1 cellular context compared by ENCODE assay signal in the genomic region with DNA sequence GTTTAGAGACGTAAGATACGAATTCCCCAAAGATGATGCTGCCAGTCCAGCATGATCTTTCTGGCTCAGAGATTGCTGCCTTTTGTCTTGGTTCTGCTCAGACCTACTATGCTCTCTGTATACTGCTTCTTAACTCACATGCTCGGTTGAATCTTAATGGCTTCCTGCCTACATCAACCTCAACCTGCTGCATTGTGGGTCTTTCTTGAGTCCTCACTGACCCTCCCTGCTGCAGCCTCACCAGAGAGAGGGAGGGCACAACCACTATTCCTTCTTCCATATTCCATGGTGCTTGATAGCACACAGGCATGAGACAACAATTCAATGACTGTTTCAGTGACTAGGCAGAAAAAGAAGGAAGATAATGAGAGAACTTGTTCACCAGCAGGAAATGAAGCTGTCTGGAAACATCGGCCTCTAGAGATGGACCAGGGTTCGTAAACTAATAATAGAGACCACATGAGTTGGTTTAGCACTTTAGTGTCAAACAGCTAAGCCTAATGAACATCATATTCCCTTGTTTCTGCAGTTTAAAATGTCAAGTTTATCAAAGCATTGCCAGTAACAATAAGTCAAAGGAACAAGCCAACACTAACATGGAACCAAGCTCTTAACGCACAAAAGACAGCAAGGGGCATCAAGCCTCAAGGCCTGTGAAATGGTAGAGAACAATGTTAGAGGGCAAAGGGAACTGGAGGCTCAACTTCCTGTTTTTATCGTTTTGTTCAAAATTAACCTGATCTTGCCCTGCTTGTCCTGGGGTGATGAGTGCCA.
TF ChIP-seq lines count a peak whose summit lies in the region.

No MANE protein-coding gene starts in this region.

TF ChIP-seq in K562, 482 proteins besides CTCF, POLR2A, EP300 and RAD21 (continued from another document):
- TF ChIP-seq, protein P1, sequence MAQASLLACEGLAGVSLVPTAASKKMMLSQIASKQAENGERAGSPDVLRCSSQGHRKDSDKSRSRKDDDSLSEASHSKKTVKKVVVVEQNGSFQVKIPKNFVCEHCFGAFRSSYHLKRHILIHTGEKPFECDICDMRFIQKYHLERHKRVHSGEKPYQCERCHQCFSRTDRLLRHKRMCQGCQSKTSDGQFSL (CRISPR knock-in tag; IDR thresholded peaks at IDR 0.05): no peak
- TF ChIP-seq, protein P1 (tag; IDR thresholded peaks at IDR 0.05): peak in 1 of 2 experiments; percentile 71; a peak in 2 of 4 replicates
- TF ChIP-seq ZNF436 (CRISPR knock-in tag; IDR thresholded peaks at IDR 0.05) (no peak), SREBF1 (IDR thresholded peaks at IDR 0.05; ENCODE audit: borderline replicate concordance, low read depth, low read length) (no peak), DMBX1 (CRISPR knock-in tag; IDR thresholded peaks at IDR 0.05; ENCODE audit: borderline replicate concordance) (0 out of 2 replicates have a peak, but pooled peaks have one; percentile 17), GMEB1 (CRISPR knock-in tag; IDR thresholded peaks at IDR 0.05) (peak; percentile 37; the same call in 1 of the 2 replicates), ZBTB11 (CRISPR knock-in tag; IDR thresholded peaks at IDR 0.05) (peak in 1 of 3 experiments; percentile 73; a peak in 2 of 6 replicates), MAFF (IDR thresholded peaks at IDR 0.05; ENCODE audit: low read length) (peak; percentile 78)
